ENCODE assay signal across 18 cellular contexts in genomic region chr6:111456208-111456607, GRCh38.
"Had no signal": no experiment of that assay in that cellular context is flagged by ENCODE, and none has a peak within 500 bp of the region (broad histone marks: within the 10 kb centered on the region; RNA-seq: fewer than 3 reads in every experiment).

No MANE protein-coding gene starts in this region.

- H3K27ac ChIP-seq: pancreas had no signal

- H3K4me3 Mint-ChIP-seq: activated CD4-positive, alpha-beta T cell treated with anti-CD3 and anti-CD28 coated beads, Interleukin-2, amount 10 ng/mL, durations not matched to agents 24 days and 14 days; activated CD8-positive, alpha-beta T cell treated with anti-CD3 and anti-CD28 coated beads, Interleukin-2, amount 10 ng/mL, durations not matched to agents 7 days and 5 days; activated naive CD4-positive, alpha-beta T cell treated with anti-CD3 and anti-CD28 coated beads, Interleukin-2, amount 50 U/mL, for 24 hours; naive B cell had no signal

- ATAC-seq: activated CD8-positive, alpha-beta T cell treated with anti-CD3 and anti-CD28 coated beads, Interleukin-2, amount 10 ng/mL, durations not matched to agents 7 days and 5 days; esophagus mucosa; left lobe of liver had no signal

- H3K9me3 ChIP-seq: pancreas had no signal

- DNase-seq: activated CD4-positive, alpha-beta T cell treated with anti-CD3 and anti-CD28 coated beads, Interleukin-2, amount 10 ng/mL, durations not matched to agents 24 days and 14 days; activated CD4-positive, CD25-positive, alpha-beta regulatory T cell; activated CD8-positive, alpha-beta memory T cell treated with anti-CD3 and anti-CD28 coated beads, Interleukin-2, amount 50 U/mL, for 4 hours; activated CD8-positive, alpha-beta T cell treated with anti-CD3 and anti-CD28 coated beads, Interleukin-2, amount 10 ng/mL, durations not matched to agents 7 days and 5 days; activated effector memory CD4-positive, alpha-beta T cell treated with anti-CD3 and anti-CD28 coated beads, Interleukin-2, amount 50 U/mL, for 16 hours; activated T-cell treated with anti-CD3 and anti-CD28 coated beads, Interleukin-2, amount 50 U/mL, for 48 hours; amniotic stem cell; naive B cell; pancreas; stimulated activated CD4-positive, alpha-beta T cell treated with anti-CD3 and anti-CD28 coated beads, Interleukin-12 subunit alpha, Interleukin-12 subunit beta, amount 100 ng/mL, for 4 hours; stimulated activated CD4-positive, alpha-beta T cell treated with anti-CD3 and anti-CD28 coated beads, Interleukin-2, amount 100 ng/mL, for 24 hours had no signal

- H3K27ac Mint-ChIP-seq: activated CD4-positive, alpha-beta T cell treated with anti-CD3 and anti-CD28 coated beads, Interleukin-2, amount 10 ng/mL, durations not matched to agents 24 days and 14 days; activated CD8-positive, alpha-beta T cell treated with anti-CD3 and anti-CD28 coated beads, Interleukin-2, amount 10 ng/mL, durations not matched to agents 7 days and 5 days; activated naive CD4-positive, alpha-beta T cell treated with anti-CD3 and anti-CD28 coated beads, Interleukin-2, amount 50 U/mL, for 24 hours; naive B cell had no signal

- H3K4me3 ChIP-seq: pancreas had no signal

- H3K27me3 ChIP-seq: pancreas had no signal

- FAIRE-seq: endometrium, keratinocyte, pancreas, TTC549, urothelium cell line had no signal

- H3K36me3 ChIP-seq: pancreas had no signal

- H3K27me3 Mint-ChIP-seq: activated CD4-positive, alpha-beta T cell treated with anti-CD3 and anti-CD28 coated beads, Interleukin-2, amount 10 ng/mL, durations not matched to agents 24 days and 14 days; activated naive CD4-positive, alpha-beta T cell treated with anti-CD3 and anti-CD28 coated beads, Interleukin-2, amount 50 U/mL, for 24 hours; naive B cell had no signal
